12 cellular contexts compared by ENCODE assay signal in the genomic region with DNA sequence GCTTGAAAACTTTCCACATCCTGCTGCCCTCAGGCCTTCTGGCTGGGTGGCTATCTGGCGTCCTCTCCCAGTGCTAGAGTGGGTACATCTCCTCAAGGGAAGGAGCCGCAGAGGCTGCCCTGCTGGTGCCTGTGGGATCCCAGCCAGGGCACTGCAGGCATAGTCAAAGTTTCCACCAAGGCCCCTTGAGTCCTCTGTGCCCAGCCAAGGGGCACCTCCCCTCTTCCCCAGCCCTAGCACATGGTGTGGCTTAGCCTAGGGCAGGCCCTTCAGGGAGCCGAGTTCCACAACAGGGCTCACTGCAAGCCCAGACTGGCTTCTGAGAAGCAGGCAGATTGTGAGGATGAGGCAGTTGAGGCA.
DNase-seq lines count a peak whose midpoint lies in the region.
"Had no signal": no experiment of that assay in that cellular context is flagged by ENCODE, and none has a peak within 500 bp of the region (broad histone marks: within the 10 kb centered on the region; RNA-seq: fewer than 3 reads in every experiment).

No MANE protein-coding gene starts in this region.

- peaks cover 53% of the 10 kb centered on the region for H3K4me1 ChIP-seq in muscle layer of colon (ENCODE audit: insufficient read depth, low read length)

- no peak overlapping the region for H3K27ac Mint-ChIP-seq in activated CD4-positive, alpha-beta T cell treated with anti-CD3 and anti-CD28 coated beads, Interleukin-2, amount 10 ng/mL, durations not matched to agents 7 days and 5 days

- H3K9me3 ChIP-seq in muscle layer of colon (ENCODE audit: low read length), result no peaks in the 10 kb centered on the region
- H3K9me3 ChIP-seq: A549 had no signal

- H3K27me3 ChIP-seq in muscle layer of colon (ENCODE audit: control insufficient read depth in 1 of 2, insufficient read depth in 2 of 2, low read length in 2 of 2), result no peaks in the 10 kb centered on the region

- no peaks in the 10 kb centered on the region for H3K4me1 Mint-ChIP-seq in activated CD4-positive, alpha-beta T cell treated with anti-CD3 and anti-CD28 coated beads, Interleukin-2, amount 10 ng/mL, durations not matched to agents 7 days and 5 days

- H3K4me3 Mint-ChIP-seq in activated CD4-positive, alpha-beta T cell treated with anti-CD3 and anti-CD28 coated beads, Interleukin-2, amount 10 ng/mL, durations not matched to agents 7 days and 5 days, result no peak overlapping the region

- H3K4me3 ChIP-seq in muscle layer of colon (ENCODE audit: low read depth in 1 of 2, low read length in 2 of 2), result peak overlapping the region in 1 of 2 donors; percentile 78
- H3K4me3 ChIP-seq: A549 had no signal

- H3K9ac ChIP-seq in muscle layer of colon (ENCODE audit: low read length), result no peak overlapping the region

- H3K9me3 Mint-ChIP-seq in activated CD4-positive, alpha-beta T cell treated with anti-CD3 and anti-CD28 coated beads, Interleukin-2, amount 10 ng/mL, durations not matched to agents 7 days and 5 days, result no peaks in the 10 kb centered on the region

- H3K36me3 Mint-ChIP-seq in activated CD4-positive, alpha-beta T cell treated with anti-CD3 and anti-CD28 coated beads, Interleukin-2, amount 10 ng/mL, durations not matched to agents 7 days and 5 days (ENCODE audit: low read depth), result no peaks in the 10 kb centered on the region

- H3K27me3 Mint-ChIP-seq in activated CD4-positive, alpha-beta T cell treated with anti-CD3 and anti-CD28 coated beads, Interleukin-2, amount 10 ng/mL, durations not matched to agents 7 days and 5 days, result no peaks in the 10 kb centered on the region

- POLR2A ChIA-PET in activated CD4-positive, alpha-beta T cell treated with anti-CD3 and anti-CD28 coated beads, Interleukin-2, amount 10 ng/mL, durations not matched to agents 7 days and 5 days (lab: Charles Lee), result no interaction called here

- peak overlapping the region; percentile 94 for H3K27ac ChIP-seq in epithelial cell of prostate
- H3K27ac ChIP-seq in muscle layer of colon (ENCODE audit: low read depth, low read length), result peak overlapping the region; percentile 62
- H3K27ac ChIP-seq: A549 had no signal

- H3K36me3 ChIP-seq in muscle layer of colon (ENCODE audit: insufficient read depth, low read length), result no peaks in the 10 kb centered on the region

- CTCF ChIA-PET in activated CD4-positive, alpha-beta T cell treated with anti-CD3 and anti-CD28 coated beads, Interleukin-2, amount 10 ng/mL, durations not matched to agents 7 days and 5 days (lab: Charles Lee), result no interaction called here

- peak; percentile 13 for DNase-seq in activated T-cell treated with anti-CD3 and anti-CD28 coated beads, Interleukin-2, amount 50 U/mL, for 1 hour
- DNase-seq in activated T-cell treated with anti-CD3 and anti-CD28 coated beads for 4 hours (no peak), epithelial cell of prostate (ENCODE audit: low read depth, low spot score) (no peak), ureter (ENCODE audit: low spot score) (peak; percentile 47), COLO829 (ENCODE audit: low spot score) (no peak), AG20443 (ENCODE audit: low spot score) (no peak)
- DNase-seq in activated CD4-positive, alpha-beta T cell treated with anti-CD3 and anti-CD28 coated beads, Interleukin-2, amount 10 ng/mL, durations not matched to agents 7 days and 5 days, result no peak
- DNase-seq: effector CD8-positive, alpha-beta T cell; NCI-H1436; stimulated activated naive CD4-positive, alpha-beta T cell had no signal

Comparison
In these comparisons a context has a peak if more than half of its experiments do, and no peak if none do; other contexts are left out.
1. DNase-seq: peak in activated T-cell treated with anti-CD3 and anti-CD28 coated beads, Interleukin-2, amount 50 U/mL, for 1 hour (single experiment) and ureter (single experiment); none in activated T-cell treated with anti-CD3 and anti-CD28 coated beads for 4 hours (single experiment), epithelial cell of prostate (single experiment), COLO829 (single experiment), AG20443 (single experiment) and activated CD4-positive, alpha-beta T cell treated with anti-CD3 and anti-CD28 coated beads, Interleukin-2, amount 10 ng/mL, durations not matched to agents 7 days and 5 days (single experiment).